In the genomic region with DNA sequence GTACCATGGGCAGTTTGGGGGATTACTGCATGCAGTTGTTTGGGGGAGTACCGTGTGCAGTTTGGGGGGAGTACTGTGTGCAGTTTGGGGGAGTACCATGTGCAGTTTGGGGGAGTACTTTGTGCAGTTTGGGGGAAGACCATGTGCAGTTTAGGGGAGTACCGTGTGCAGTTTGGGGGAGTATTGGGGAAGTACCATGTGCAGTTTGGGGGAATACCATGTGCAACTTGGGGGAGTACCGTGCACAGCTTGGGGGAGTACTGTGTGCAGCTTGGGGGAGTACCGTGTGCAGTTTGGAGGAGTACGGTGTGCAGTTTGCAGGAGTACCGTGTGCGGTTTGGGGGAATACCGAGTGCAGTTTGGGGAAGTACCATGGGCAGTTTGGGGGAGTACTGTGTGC, we compare ENCODE assay signal across 40 cellular contexts. TPM values are rescaled to one million over a fixed set of nuclear protein-coding genes. Genes with fewer than 3 reads are reported as not detected.
"Had no signal": no experiment of that assay in that cellular context is flagged by ENCODE, and none has a peak within 500 bp of the region (broad histone marks: within the 10 kb centered on the region; RNA-seq: fewer than 3 reads in every experiment).

No MANE protein-coding gene starts in this region.

- H3K4me3 Mint-ChIP-seq: activated B cell treated with CpG ODN at 0.5 μM for 24 hours; activated CD4-positive, alpha-beta memory T cell treated with anti-CD3 and anti-CD28 coated beads, Interleukin-2, amount 10 ng/mL, durations not matched to agents 7 days and 5 days; activated CD4-positive, alpha-beta T cell treated with anti-CD3 and anti-CD28 coated beads, Interleukin-2, amount 10 ng/mL, durations not matched to agents 24 days and 14 days; activated naive CD4-positive, alpha-beta T cell treated with anti-CD3 and anti-CD28 coated beads for 36 hours; activated naive CD8-positive, alpha-beta T cell treated with anti-CD3 and anti-CD28 coated beads for 36 hours; activated T-cell treated with anti-CD3 and anti-CD28 coated beads, Interleukin-2, amount 50 U/mL, for 4 hours; activated T-cell treated with anti-CD3 and anti-CD28 coated beads, Interleukin-2, amount 50 U/mL, for 72 hours; activated T-helper 1 cell treated with anti-CD3 and anti-CD28 coated beads, Interleukin-12 subunit alpha, Interleukin-12 subunit beta, Interleukin-2, Interleukin-4 antibody, amounts not matched to agents 30 ng/mL and 10 ng/mL and 1 ng/mL, durations not matched to agents 14 hours and 24 hours and 36 hours; activated T-helper 17 cell treated with anti-CD3 and anti-CD28 coated beads, Interleukin-2, amount 50 U/mL, for 72 hours; central memory CD8-positive, alpha-beta T cell; T-helper 1 cell treated with Interleukin-12 subunit alpha and Interleukin-12 subunit beta and Interleukin-4 antibody, amounts not matched to agents 30 μg/mL and 1 μg/mL, for 36 hours; T-helper 2 cell treated with Interferon-gamma antibody and Interleukin-4, amounts not matched to agents 5 μg/mL and 100 μg/mL, for 36 hours had no signal

- H3K4me1 ChIP-seq: adrenal gland, body of pancreas, breast epithelium had no signal

- H3K27me3 ChIP-seq: body of pancreas, brain microvascular endothelial cell, cardiac muscle cell had no signal

- H3K4me3 ChIP-seq: adrenal gland, body of pancreas, breast epithelium, cardiac muscle cell had no signal

- H3K9me3 ChIP-seq: adrenal gland, body of pancreas had no signal

- H3K27ac ChIP-seq: adrenal gland, body of pancreas, brain microvascular endothelial cell, breast epithelium, cardiac muscle cell, VCaP had no signal

- H3K36me3 Mint-ChIP-seq: activated naive CD4-positive, alpha-beta T cell treated with anti-CD3 and anti-CD28 coated beads, Interleukin-2, amount 50 U/mL, for 72 hours; activated naive CD8-positive, alpha-beta T cell treated with anti-CD3 and anti-CD28 coated beads for 36 hours had no signal

- H3K4me1 Mint-ChIP-seq: activated B cell treated with CpG ODN at 0.5 μM for 24 hours; activated CD4-positive, alpha-beta memory T cell treated with anti-CD3 and anti-CD28 coated beads, Interleukin-2, amount 10 ng/mL, durations not matched to agents 7 days and 5 days; activated CD4-positive, alpha-beta T cell treated with anti-CD3 and anti-CD28 coated beads, Interleukin-2, amount 10 ng/mL, durations not matched to agents 24 days and 14 days; activated naive CD8-positive, alpha-beta T cell treated with anti-CD3 and anti-CD28 coated beads for 36 hours; activated T-helper 17 cell treated with anti-CD3 and anti-CD28 coated beads, Interleukin-2, amount 50 U/mL, for 72 hours; central memory CD8-positive, alpha-beta T cell had no signal

- H3K27me3 Mint-ChIP-seq: activated B cell treated with CpG ODN at 0.5 μM for 24 hours; activated CD4-positive, alpha-beta memory T cell treated with anti-CD3 and anti-CD28 coated beads, Interleukin-2, amount 10 ng/mL, durations not matched to agents 7 days and 5 days; activated CD4-positive, alpha-beta T cell treated with anti-CD3 and anti-CD28 coated beads, Interleukin-2, amount 10 ng/mL, durations not matched to agents 24 days and 14 days had no signal

- H3K9me3 Mint-ChIP-seq: activated T-cell treated with anti-CD3 and anti-CD28 coated beads, Interleukin-2, amount 50 U/mL, for 4 hours; activated T-helper 17 cell treated with anti-CD3 and anti-CD28 coated beads, Interleukin-2, amount 50 U/mL, for 72 hours had no signal

- H3K27ac Mint-ChIP-seq: activated B cell treated with CpG ODN at 0.5 μM for 24 hours; activated CD4-positive, alpha-beta memory T cell treated with anti-CD3 and anti-CD28 coated beads, Interleukin-2, amount 10 ng/mL, durations not matched to agents 7 days and 5 days; activated CD4-positive, alpha-beta T cell treated with anti-CD3 and anti-CD28 coated beads, Interleukin-2, amount 10 ng/mL, durations not matched to agents 24 days and 14 days; activated naive CD4-positive, alpha-beta T cell treated with anti-CD3 and anti-CD28 coated beads for 36 hours; activated naive CD4-positive, alpha-beta T cell treated with anti-CD3 and anti-CD28 coated beads, Interleukin-2, amount 50 U/mL, for 72 hours; activated naive CD8-positive, alpha-beta T cell treated with anti-CD3 and anti-CD28 coated beads for 36 hours; activated T-cell treated with anti-CD3 and anti-CD28 coated beads, Interleukin-2, amount 50 U/mL, for 72 hours; activated T-helper 1 cell treated with anti-CD3 and anti-CD28 coated beads, Interleukin-12 subunit alpha, Interleukin-12 subunit beta, Interleukin-2, Interleukin-4 antibody, amounts not matched to agents 30 ng/mL and 10 ng/mL and 1 ng/mL, durations not matched to agents 14 hours and 24 hours and 36 hours; activated T-helper 17 cell treated with anti-CD3 and anti-CD28 coated beads, Interleukin-2, amount 50 U/mL, for 72 hours; T-helper 1 cell treated with Interleukin-12 subunit alpha and Interleukin-12 subunit beta and Interleukin-4 antibody, amounts not matched to agents 30 μg/mL and 1 μg/mL, for 36 hours; T-helper 2 cell treated with Interferon-gamma antibody and Interleukin-4, amounts not matched to agents 5 μg/mL and 100 μg/mL, for 36 hours had no signal

- DNase-seq: activated B cell treated with CpG ODN at 0.5 μM for 24 hours; activated CD4-positive, alpha-beta memory T cell treated with anti-CD3 and anti-CD28 coated beads, Interleukin-2, amount 10 ng/mL, durations not matched to agents 7 days and 5 days; activated CD4-positive, alpha-beta T cell treated with anti-CD3 and anti-CD28 coated beads for 4 hours; activated CD4-positive, alpha-beta T cell treated with anti-CD3 and anti-CD28 coated beads, Interleukin-2, amount 10 ng/mL, durations not matched to agents 24 days and 14 days; activated CD4-positive, alpha-beta T cell treated with anti-CD3 and anti-CD28 coated beads, Interleukin-2, amount 50 U/mL, for 1 hour; activated CD4-positive, alpha-beta T cell treated with anti-CD3 and anti-CD28 coated beads, Interleukin-2, amount 50 U/mL, for 4 hours; activated CD4-positive, CD25-positive, alpha-beta regulatory T cell treated with anti-CD3 and anti-CD28 coated beads, Interleukin-2, amount 50 U/mL, for 72 hours; activated CD8-positive, alpha-beta memory T cell treated with anti-CD3 and anti-CD28 coated beads, Interleukin-2, amount 50 U/mL, for 4 hours; activated effector memory CD4-positive, alpha-beta T cell treated with anti-CD3 and anti-CD28 coated beads, Interleukin-2, amount 50 U/mL, for 16 hours; activated gamma-delta T cell treated with Interleukin-2 at 50 U/mL for 16 hours; activated naive CD4-positive, alpha-beta T cell; activated naive CD4-positive, alpha-beta T cell treated with anti-CD3 and anti-CD28 coated beads for 36 hours; activated naive CD4-positive, alpha-beta T cell treated with anti-CD3 and anti-CD28 coated beads, Interleukin-2, amount 50 U/mL, for 16 hours; activated naive CD8-positive, alpha-beta T cell treated with anti-CD3 and anti-CD28 coated beads for 36 hours; activated T-cell treated with anti-CD3 and anti-CD28 coated beads for 4 hours; activated T-cell treated with anti-CD3 and anti-CD28 coated beads, Interleukin-2, amount 50 U/mL, for 1 hour; activated T-cell treated with anti-CD3 and anti-CD28 coated beads, Interleukin-2, amount 50 U/mL, for 4 hours; activated T-cell treated with anti-CD3 and anti-CD28 coated beads, Interleukin-2, amount 50 U/mL, for 72 hours; adrenal gland; amniotic stem cell; aorta; body of pancreas; brain microvascular endothelial cell; caudate nucleus; cerebellar nuclear complex; T-helper 1 cell; T-helper 2 cell; T-helper 9 cell had no signal

- FAIRE-seq: astrocyte, TTC549 had no signal

- ATAC-seq: activated T-cell treated with anti-CD3 and anti-CD28 coated beads, Interleukin-2, amount 50 U/mL, for 4 hours; activated T-cell treated with anti-CD3 and anti-CD28 coated beads, Interleukin-2, amount 50 U/mL, for 72 hours; activated T-helper 17 cell treated with anti-CD3 and anti-CD28 coated beads, Interleukin-2, amount 50 U/mL, for 72 hours; body of pancreas had no signal

- H3K36me3 ChIP-seq: adrenal gland, brain microvascular endothelial cell, breast epithelium, cardiac muscle cell had no signal

RNA-seq across cellular contexts. Expression of a gene that starts 22.3 kb away (rescaled TPM):
- total RNA-seq: activated B cell treated with CpG ODN at 0.5 μM for 24 hours; activated CD4-positive, alpha-beta T cell treated with anti-CD3 and anti-CD28 coated beads, Interleukin-2, amount 10 ng/mL, durations not matched to agents 24 days and 14 days; activated CD8-positive, alpha-beta memory T cell treated with anti-CD3 and anti-CD28 coated beads for 36 hours; activated T-helper 1 cell treated with anti-CD3 and anti-CD28 coated beads, Interleukin-12 subunit alpha, Interleukin-12 subunit beta, Interleukin-2, Interleukin-4 antibody, amounts not matched to agents 30 ng/mL and 10 ng/mL and 1 ng/mL, durations not matched to agents 14 hours and 24 hours and 36 hours had no signal
- polyA plus RNA-seq: aorta had no signal
